ENCODE assay signal across 1 cellular context in genomic region chr5:14671414-14671813, GRCh38.
TF ChIP-seq lines count a peak whose summit lies in the region.

No MANE protein-coding gene starts in this region.

TF ChIP-seq in HEK293, 187 proteins besides CTCF, POLR2A, EP300 and RAD21 (continued from another document):
- TF ChIP-seq PRDM10 (tag by site-specific recombination; IDR thresholded peaks at IDR 0.05) (peak; percentile 38; the same call in 1 of the 2 replicates), SCRT2 (tag by site-specific recombination; IDR thresholded peaks at IDR 0.05) (no peak), ZFP37 (tag by site-specific recombination; IDR thresholded peaks at IDR 0.05) (peak; percentile 64; the same call in 1 of the 2 replicates), ZBTB48 (tag by site-specific recombination; IDR thresholded peaks at IDR 0.05) (0 out of 2 replicates have a peak, but pooled peaks have one; percentile 30), ZNF366 (tag by site-specific recombination; conservative IDR thresholded peaks at IDR 0.05) (peak; percentile 80), ZNF639 (tag by site-specific recombination; IDR thresholded peaks at IDR 0.05) (no peak), ZBTB49 (tag by site-specific recombination; IDR thresholded peaks at IDR 0.05; ENCODE audit: low read depth) (no peak), PRDM6 (tag by site-specific recombination; IDR thresholded peaks at IDR 0.05) (peak; percentile 61; the same call in 1 of the 2 replicates), ZIC2 (tag by site-specific recombination; IDR thresholded peaks at IDR 0.05) (no peak), ZNF692 (tag by site-specific recombination; IDR thresholded peaks at IDR 0.05) (peak; percentile 49; the same call in 1 of the 2 replicates), ZNF514 (tag by site-specific recombination; IDR thresholded peaks at IDR 0.05) (no peak), SP7 (tag by site-specific recombination; IDR thresholded peaks at IDR 0.05) (0 out of 2 replicates have a peak, but pooled peaks have one; percentile 28), ZNF121 (tag by site-specific recombination; IDR thresholded peaks at IDR 0.05) (no peak), ZNF560 (tag by site-specific recombination; IDR thresholded peaks at IDR 0.05; ENCODE audit: borderline replicate concordance) (no peak), FEZF1 (tag by site-specific recombination; IDR thresholded peaks at IDR 0.05) (peak; percentile 46; the same call in 1 of the 2 replicates), ZSCAN30 (tag by site-specific recombination; IDR thresholded peaks at IDR 0.05) (peak; percentile 14; the same call in 1 of the 2 replicates), ZNF555 (tag by site-specific recombination; conservative IDR thresholded peaks at IDR 0.05) (no peak), ZNF596 (tag by site-specific recombination; IDR thresholded peaks at IDR 0.05) (no peak), ZNF335 (tag by site-specific recombination; conservative IDR thresholded peaks at IDR 0.05) (peak; percentile 35; the same call in 1 of the 2 replicates), ZNF157 (tag by site-specific recombination; IDR thresholded peaks at IDR 0.05) (no peak), HIC1 (tag by site-specific recombination; IDR thresholded peaks at IDR 0.05) (no peak), SALL2 (tag by site-specific recombination; IDR thresholded peaks at IDR 0.05; ENCODE audit: borderline replicate concordance) (no peak), MZF1 (tag by site-specific recombination; IDR thresholded peaks at IDR 0.05; ENCODE audit: borderline replicate concordance) (0 out of 2 replicates have a peak, but pooled peaks have one; percentile 27), ZNF184 (tag by site-specific recombination; IDR thresholded peaks at IDR 0.05) (no peak), ZNF629 (tag by site-specific recombination; IDR thresholded peaks at IDR 0.05) (peak; percentile 87)
